Comparison of ENCODE assay signal across 8 cellular contexts in genomic region chr11:58575377-58576020, GRCh38. TPM values are rescaled to one million over a fixed set of nuclear protein-coding genes. Genes with fewer than 3 reads are reported as not detected.
DNase-seq lines count a peak whose midpoint lies in the region; ATAC-seq and TF ChIP-seq lines count a peak whose summit lies in the region.

Gene LPXN (minus strand): TSS chr11:58575856. CDS start chr11:58575772, 84 bp downstream.

- H3K4me1 ChIP-seq in gastrocnemius medialis: peaks cover 45 to 50% of the 10 kb centered on the region in 2 donors

- in situ Hi-C loops in gastrocnemius medialis (cut with MboI; ENCODE audit: low sequenced_read_pairs in 4 of 4) (loop anchor here in 3 of 4 donors (5.0 to 25.0 kb wide), 5 partner anchors 49 to 913 kb away; partner anchors contain the start of genes CLP1 (in 1 of the 3), CNTF (in 1 of the 3), MED19 (in 1 of the 3) and TMX2 (in 1 of the 3)), G401 (cut with HindIII; ENCODE audit: low sequenced_read_pairs) (no loop called here)

- CTCF ChIA-PET in activated CD8-positive, alpha-beta T cell treated with anti-CD3 and anti-CD28 coated beads for 36 hours (lab: Charles Lee): interaction anchor here (1.2 to 5.3 kb wide), 7 partner anchors 8 to 95 kb away, joined by 4 to 31 read pairs (median 6); no protein-coding TSS in a partner anchor

- H3K27ac Mint-ChIP-seq in activated CD8-positive, alpha-beta T cell treated with anti-CD3 and anti-CD28 coated beads for 36 hours: peak within 1 kb of the TSS; percentile 98

- DNase-seq in CMK (ENCODE audit: low read depth) (peak; percentile 30), MG63 (peak; percentile 74), fibroblast of gingiva (ENCODE audit: low read depth) (peak; percentile 39), gastrocnemius medialis (no peak), A172 (ENCODE audit: low spot score) (no peak), G401 (ENCODE audit: low spot score) (no peak)
- peak; percentile 55 for DNase-seq in activated CD8-positive, alpha-beta T cell treated with anti-CD3 and anti-CD28 coated beads for 36 hours

- peaks cover 12% of the 10 kb centered on the region for H3K36me3 ChIP-seq in MG63
- no peaks in the 10 kb centered on the region for H3K36me3 ChIP-seq in gastrocnemius medialis

- no peaks in the 10 kb centered on the region for H3K9me3 Mint-ChIP-seq in activated CD8-positive, alpha-beta T cell treated with anti-CD3 and anti-CD28 coated beads for 36 hours

- TF ChIP-seq POLR2A in gastrocnemius medialis (IDR thresholded peaks at IDR 0.05): no peak

- POLR2A ChIA-PET in activated CD8-positive, alpha-beta T cell treated with anti-CD3 and anti-CD28 coated beads for 36 hours (lab: Charles Lee): interaction anchor here (0.6 to 9.1 kb wide), 6 partner anchors 10 to 1150 kb away, joined by 3 to 69 read pairs (median 6); no protein-coding TSS in a partner anchor

- H3K4me3 ChIP-seq in MG63: peak within 1 kb of the TSS; percentile 100
- H3K4me3 ChIP-seq in gastrocnemius medialis: peak within 1 kb of the TSS in 2 of 4 donors; percentile 91 to 95

- no peaks in the 10 kb centered on the region for H3K27me3 Mint-ChIP-seq in activated CD8-positive, alpha-beta T cell treated with anti-CD3 and anti-CD28 coated beads for 36 hours

- H3K27me3 ChIP-seq in MG63 (no peaks in the 10 kb centered on the region), gastrocnemius medialis (no peaks in the 10 kb centered on the region)

- H3K4me3 Mint-ChIP-seq in activated CD8-positive, alpha-beta T cell treated with anti-CD3 and anti-CD28 coated beads for 36 hours: peak within 1 kb of the TSS; percentile 93

- peaks cover 20% of the 10 kb centered on the region for H3K4me1 Mint-ChIP-seq in activated CD8-positive, alpha-beta T cell treated with anti-CD3 and anti-CD28 coated beads for 36 hours (ENCODE audit: low read depth)

- no peak for TF ChIP-seq CTCF in activated CD8-positive, alpha-beta T cell treated with anti-CD3 and anti-CD28 coated beads for 36 hours (IDR thresholded peaks at IDR 0.05)
- no peak for TF ChIP-seq CTCF in gastrocnemius medialis (IDR thresholded peaks at IDR 0.05 in 4 of 5, conservative IDR thresholded peaks at IDR 0.05 in 1 of 5)

- ATAC-seq in activated CD8-positive, alpha-beta T cell treated with anti-CD3 and anti-CD28 coated beads for 36 hours: no peak
- ATAC-seq in gastrocnemius medialis: no peak
- no peak for ATAC-seq in HG03025 (IDR thresholded peaks at IDR 0.05; ENCODE audit: low FRiP score, unreplicated experiment)

- peak within 1 kb of the TSS; percentile 98 to 100 (median 100) for H3K27ac ChIP-seq in gastrocnemius medialis

- H3K36me3 Mint-ChIP-seq in activated CD8-positive, alpha-beta T cell treated with anti-CD3 and anti-CD28 coated beads for 36 hours (ENCODE audit: low read depth): peaks cover 42% of the 10 kb centered on the region

- H3K9me3 ChIP-seq in MG63: no peaks in the 10 kb centered on the region
- H3K9me3 ChIP-seq in gastrocnemius medialis: no peaks in the 10 kb centered on the region

- intact Hi-C loops in activated CD8-positive, alpha-beta T cell treated with anti-CD3 and anti-CD28 coated beads for 36 hours (cut with micrococcal nuclease): loop anchor here (5.0 to 10.0 kb wide), 4 partner anchors 47 to 911 kb away; partner anchors contain the start of genes CNTF and ZDHHC5
- intact Hi-C loops in gastrocnemius medialis (cut with DNase I; ENCODE audit: low total_unique reads): loop anchor here (2.0 to 10.0 kb wide), 6 partner anchors 53 to 1092 kb away; partner anchors contain the start of genes FAM111A, MED19, OSBP and PATL1

RNA-seq across cellular contexts. Expression of gene LPXN, which starts in this region (rescaled TPM):
- total RNA-seq in MG63 (2014; rRNA removed; shearing (Covaris generic); ENCODE audit: low replicate concordance): 1.1 and 3.5 TPM in 2 replicates
- total RNA-seq in activated CD8-positive, alpha-beta T cell treated with anti-CD3 and anti-CD28 coated beads for 36 hours: 100 to 1,000 TPM; 139 TPM
- 1 to 10 TPM; 1.0 to 2.2 (median 1.9) TPM for total RNA-seq in gastrocnemius medialis
- total RNA-seq in A172 (2014; rRNA removed; shearing (Covaris generic)): 0.84 and 1.8 TPM in 2 replicates
- total RNA-seq in G401 (2014; rRNA removed; shearing (Covaris generic)): 0.78 and 1.5 TPM in 2 replicates

Comparison
In these comparisons a context has a peak if more than half of its experiments do, and no peak if none do; other contexts are left out.
1. RNA of gene LPXN (total RNA-seq): 139 TPM in activated CD8-positive, alpha-beta T cell treated with anti-CD3 and anti-CD28 coated beads for 36 hours; 1.1 to 3.5 TPM in MG63, 1.0 to 2.2 TPM in gastrocnemius medialis, 0.84 to 1.8 TPM in A172 and 0.78 to 1.5 TPM in G401; every median in the first group is over 10 times any median in the second.
2. DNase-seq: peak in CMK (single experiment), MG63 (single experiment), activated CD8-positive, alpha-beta T cell treated with anti-CD3 and anti-CD28 coated beads for 36 hours (single experiment) and fibroblast of gingiva (single experiment); none in gastrocnemius medialis (0 of 2), A172 (single experiment) and G401 (single experiment).